In the genomic region with DNA sequence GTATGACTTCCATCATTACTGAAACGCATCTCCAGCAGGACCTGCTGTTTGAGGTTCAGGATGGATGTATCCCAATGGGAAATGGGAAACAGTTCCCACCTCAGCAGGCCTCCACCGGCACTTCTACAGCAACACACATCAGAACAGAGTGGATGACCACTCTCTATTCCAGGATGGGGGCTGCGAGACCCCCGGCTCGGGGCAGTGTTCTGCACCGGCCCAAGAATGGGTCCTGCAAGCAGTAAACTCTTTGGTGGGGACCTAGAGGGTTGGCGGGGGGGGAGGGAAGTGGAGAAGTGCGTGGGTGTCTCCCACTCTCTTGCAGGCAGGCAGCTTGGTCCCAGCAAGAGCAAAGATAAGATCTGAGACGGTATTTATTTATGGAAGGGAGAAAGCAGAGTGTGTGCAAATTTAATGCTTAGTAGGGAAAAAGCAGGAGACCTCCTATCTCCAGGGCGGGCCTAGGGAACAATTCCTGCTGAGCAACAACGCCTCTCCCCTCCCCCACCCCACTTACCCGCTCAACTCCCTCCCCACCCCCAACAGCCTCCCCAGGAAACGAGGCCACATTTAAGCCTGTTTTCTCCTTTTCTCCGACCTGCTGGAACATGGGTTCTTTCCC, we compare ENCODE assay signal across 8 cellular contexts. TPM values are rescaled to one million over a fixed set of nuclear protein-coding genes. Genes with fewer than 3 reads are reported as not detected.
DNase-seq lines count a peak whose midpoint lies in the region; ATAC-seq and TF ChIP-seq lines count a peak whose summit lies in the region.
"Had no signal": no experiment of that assay in that cellular context is flagged by ENCODE, and none has a peak within 500 bp of the region (broad histone marks: within the 10 kb centered on the region; RNA-seq: fewer than 3 reads in every experiment).

No MANE protein-coding gene starts in this region.

- H3K4me3 ChIP-seq in ascending aorta (peak overlapping the region; percentile 65 to 72), stomach (peak overlapping the region; percentile 69 to 84 (median 74))

- H3K36me3 ChIP-seq in ascending aorta (no peaks in the 10 kb centered on the region), stomach (no peaks in the 10 kb centered on the region)

- in situ Hi-C loops in KBM-7 (cut with MboI; ENCODE audit: low pct_unique_long_range_greater_than_20kb, low sequenced_read_pairs), result loop anchor here (25.0 kb wide), 1 partner anchor 495 kb away; no protein-coding TSS in a partner anchor

- DNase-seq in KBM-7 (peak; percentile 30), ascending aorta (ENCODE audit: low spot score in 2 of 2) (no peak), left lobe of liver (ENCODE audit: low spot score) (no peak), stomach (no peak), T1000 (lab: John Stamatoyannopoulos, UW) (no peak)
- DNase-seq: small intestine had no signal

- intact Hi-C loops in ascending aorta (cut with DNase I) (no loop called here), stomach (cut with DNase I; ENCODE audit: low total_unique reads) (no loop called here)

- TF ChIP-seq POLR2A in stomach (IDR thresholded peaks at IDR 0.05), result no peak

- TF ChIP-seq CTCF in ascending aorta (IDR thresholded peaks at IDR 0.05), result no peak
- TF ChIP-seq CTCF in stomach (IDR thresholded peaks at IDR 0.05), result no peak

- H3K4me1 ChIP-seq in ascending aorta, result peaks cover 0 to 10% of the 10 kb centered on the region in 2 donors
- peaks cover 16 to 69% (median 53%) of the 10 kb centered on the region in 4 donors for H3K4me1 ChIP-seq in stomach

- no peaks in the 10 kb centered on the region for H3K9me3 ChIP-seq in ascending aorta
- H3K9me3 ChIP-seq in stomach, result no peaks in the 10 kb centered on the region

- TF ChIP-seq EP300 in stomach (IDR thresholded peaks at IDR 0.05), result no peak

- ATAC-seq in left lobe of liver (peak; percentile 16), GM19351 (IDR thresholded peaks at IDR 0.05; ENCODE audit: unreplicated experiment) (no peak), HG03439 (IDR thresholded peaks at IDR 0.05; ENCODE audit: unreplicated experiment) (no peak)

- H3K27me3 ChIP-seq in ascending aorta (peaks cover 5% of the 10 kb centered on the region), stomach (peaks cover 0 to 40% (median 36%) of the 10 kb centered on the region in 3 donors)

- 52 to 63% (median 56%) methylated on average over 14 of the region's 14 CpGs for whole genome bisulfite sequencing in stomach, 5 donors

- H3K27ac ChIP-seq in ascending aorta (peak overlapping the region; percentile 16 to 32), stomach (peak overlapping the region; percentile 64 to 87 (median 74))

RNA-seq across cellular contexts. Expression of a gene that starts 4.0 kb away (rescaled TPM):
- total RNA-seq in ascending aorta, result 2.2 TPM
- 1.1 TPM for total RNA-seq in left lobe of liver
- total RNA-seq in stomach, result 10 to 100 TPM in 3 of 5 donors, 1 to 10 TPM in 2; 1.2 to 17.3 (median 13.4) TPM
- 1 to 10 TPM in 2 of 3 donors, under 1 TPM in 1; 0.90 to 2.9 (median 1.1) TPM for polyA plus RNA-seq in stomach
